In genomic region chr3:195175476-195176337, GRCh38 we compare ENCODE assay signal across 27 cellular contexts.
"Had no signal": no experiment of that assay in that cellular context is flagged by ENCODE, and none has a peak within 500 bp of the region (broad histone marks: within the 10 kb centered on the region; RNA-seq: fewer than 3 reads in every experiment).

No MANE protein-coding gene starts in this region.

- H3K9me3 Mint-ChIP-seq: mesothelial cell of epicardium; natural killer cell treated with Interleukin-12 subunit alpha and Interleukin-12 subunit beta and Interleukin-15 and Interleukin-18, amount 100 ng/mL, for 72 hours; stimulated activated naive B cell treated with anti-CD40 and anti-IgM and Interleukin-4, amounts not matched to agents 10 μg/mL and 1 μg/mL and 100 μg/mL, for 72 hours; stimulated activated naive CD8-positive, alpha-beta T cell treated with anti-CD3 and anti-CD28 coated beads, Interleukin-15, Interleukin-2, amounts not matched to agents 100 ng/mL and 50 ng/mL, for 24 hours had no signal

- H3K36me3 ChIP-seq: esophagus squamous epithelium, neural progenitor cell, ovary, thoracic aorta, tibial nerve, upper lobe of left lung had no signal

- H3K4me3 Mint-ChIP-seq: mesothelial cell of epicardium; natural killer cell treated with Interleukin-12 subunit alpha and Interleukin-12 subunit beta and Interleukin-15 and Interleukin-18, amount 100 ng/mL, for 72 hours; stimulated activated naive B cell treated with anti-CD40 and anti-IgM and Interleukin-4, amounts not matched to agents 10 μg/mL and 1 μg/mL and 100 μg/mL, for 72 hours; stimulated activated naive CD8-positive, alpha-beta T cell treated with anti-CD3 and anti-CD28 coated beads, Interleukin-15, Interleukin-2, amounts not matched to agents 100 ng/mL and 50 ng/mL, for 24 hours had no signal

- DNase-seq: effector CD8-positive, alpha-beta T cell; erythroblast; esophagus squamous epithelium; head of caudate nucleus; mesenchymal stem cell; mucosa of descending colon; naive B cell; occipital lobe; ovary; psoas muscle; right cardiac atrium; stimulated activated CD4-positive, alpha-beta T cell treated with anti-CD3 and anti-CD28 coated beads, Interleukin-15, amount 100 ng/mL, for 24 hours; stimulated activated CD4-positive, alpha-beta T cell treated with anti-CD3 and anti-CD28 coated beads, Interleukin-2, amount 100 ng/mL, for 48 hours; stimulated activated naive B cell treated with anti-CD40 and anti-IgM and Interleukin-4, amounts not matched to agents 10 μg/mL and 1 μg/mL and 100 μg/mL, for 72 hours; upper lobe of left lung had no signal

- H2AFZ ChIP-seq: neural progenitor cell had no signal

- FAIRE-seq: colon, frontal cortex, keratinocyte, urothelium cell line had no signal

- H3K27me3 Mint-ChIP-seq: stimulated activated naive CD8-positive, alpha-beta T cell treated with anti-CD3 and anti-CD28 coated beads, Interleukin-15, Interleukin-2, amounts not matched to agents 100 ng/mL and 50 ng/mL, for 24 hours had no signal

- H3K27me3 ChIP-seq: esophagus squamous epithelium, neural progenitor cell, ovary, tibial nerve, upper lobe of left lung had no signal

- ATAC-seq: left lobe of liver; mucosa of descending colon; natural killer cell treated with Interleukin-12 subunit alpha and Interleukin-12 subunit beta and Interleukin-15 and Interleukin-18, amount 100 ng/mL, for 72 hours; psoas muscle; right cardiac atrium; stimulated activated naive B cell treated with anti-CD40 and anti-IgM and Interleukin-4, amounts not matched to agents 10 μg/mL and 1 μg/mL and 100 μg/mL, for 72 hours had no signal

- H3K9ac ChIP-seq: neural progenitor cell had no signal

- H3K36me3 Mint-ChIP-seq: natural killer cell treated with Interleukin-12 subunit alpha and Interleukin-12 subunit beta and Interleukin-15 and Interleukin-18, amount 100 ng/mL, for 72 hours had no signal

- H3K4me3 ChIP-seq: esophagus squamous epithelium, mucosa of descending colon, neural progenitor cell, ovary, psoas muscle, skin epidermis, thoracic aorta, tibial nerve, upper lobe of left lung had no signal

- H3K27ac ChIP-seq: esophagus squamous epithelium, neural progenitor cell, ovary, psoas muscle, skin epidermis, thoracic aorta, tibial nerve, upper lobe of left lung had no signal

- H3K27ac Mint-ChIP-seq: mesothelial cell of epicardium; naive B cell; stimulated activated naive B cell treated with anti-CD40 and anti-IgM and Interleukin-4, amounts not matched to agents 10 μg/mL and 1 μg/mL and 100 μg/mL, for 72 hours; stimulated activated naive CD8-positive, alpha-beta T cell treated with anti-CD3 and anti-CD28 coated beads, Interleukin-15, Interleukin-2, amounts not matched to agents 100 ng/mL and 50 ng/mL, for 24 hours had no signal

- H3K4me2 ChIP-seq: neural progenitor cell had no signal

- H3K9me3 ChIP-seq: esophagus squamous epithelium, mucosa of descending colon, ovary, psoas muscle, thoracic aorta, tibial nerve, upper lobe of left lung had no signal
